In genomic region chr12:121190523-121191031, GRCh38 we compare ENCODE assay signal across 10 cellular contexts. TPM values are rescaled to one million over a fixed set of nuclear protein-coding genes. Genes with fewer than 3 reads are reported as not detected.
DNase-seq lines count a peak whose midpoint lies in the region; ATAC-seq, FAIRE-seq and TF ChIP-seq lines count a peak whose summit lies in the region.
"Had no signal": no experiment of that assay in that cellular context is flagged by ENCODE, and none has a peak within 500 bp of the region (broad histone marks: within the 10 kb centered on the region; RNA-seq: fewer than 3 reads in every experiment).

No MANE protein-coding gene starts in this region.

- FAIRE-seq in HTR-8/SVneo (lab: Jason Lieb, UNC) = no peak
- FAIRE-seq in GM19239 (lab: Jason Lieb, UNC) = no peak

- no peaks in the 10 kb centered on the region for H3K27me3 ChIP-seq in ACC112 (ENCODE audit: insufficient read depth, low read length)
- H3K27me3 ChIP-seq: adrenal gland had no signal

- in situ Hi-C loops in astrocyte of the cerebellum (cut with HindIII; ENCODE audit: low sequenced_read_pairs) = no loop called here

- DNase-seq in HTR-8/SVneo (ENCODE audit: insufficient read length, low spot score) (peak; percentile 80), astrocyte of the cerebellum (ENCODE audit: low read depth) (peak; percentile 88), kidney glomerular epithelial cell (lab: John Stamatoyannopoulos, UW) (peak; percentile 92), GM19239 (ENCODE audit: insufficient read length, low spot score) (no peak), natural killer cell (no peak)

- no peaks in the 10 kb centered on the region for H3K36me3 Mint-ChIP-seq in natural killer cell

- peaks cover 15% of the 10 kb centered on the region for H3K4me1 ChIP-seq in ACC112 (ENCODE audit: control insufficient read depth, insufficient read depth, low read length, unreplicated experiment)
- H3K4me1 ChIP-seq: adrenal gland, Caco-2 had no signal

- no peak for ATAC-seq in natural killer cell
- no peak for ATAC-seq in HG03342 (IDR thresholded peaks at IDR 0.05; ENCODE audit: unreplicated experiment)
- ATAC-seq in GM18511 (IDR thresholded peaks at IDR 0.05; ENCODE audit: unreplicated experiment) = no peak

- peak overlapping the region; percentile 83 for H3K27ac ChIP-seq in ACC112 (ENCODE audit: low read depth, low read length)

- TF ChIP-seq CTCF in astrocyte of the cerebellum (IDR thresholded peaks at IDR 0.05; ENCODE audit: low read depth, low read length, missing control alignments) (no peak), natural killer cell (IDR thresholded peaks at IDR 0.05) (no peak)

- H3K4me1 Mint-ChIP-seq in natural killer cell = no peaks in the 10 kb centered on the region

- no peaks in the 10 kb centered on the region for H3K9me3 Mint-ChIP-seq in natural killer cell

- no peaks in the 10 kb centered on the region for H3K36me3 ChIP-seq in ACC112 (ENCODE audit: insufficient read depth, low read length)
- H3K36me3 ChIP-seq: adrenal gland had no signal

- H3K27me3 Mint-ChIP-seq in natural killer cell (ENCODE audit: low read depth in 2 of 2) = no peaks in the 10 kb centered on the region

- no peak overlapping the region for H3K27ac Mint-ChIP-seq in natural killer cell

- no peaks in the 10 kb centered on the region for H3K79me2 ChIP-seq in ACC112 (ENCODE audit: control insufficient read depth, insufficient read depth, low read length, unreplicated experiment)

- H3K4me3 Mint-ChIP-seq in natural killer cell = no peak overlapping the region

- intact Hi-C loops in natural killer cell (cut with micrococcal nuclease) = no loop called here

- H3K4me3 ChIP-seq in ACC112 (ENCODE audit: low read depth, low read length) (peak overlapping the region; percentile 12), astrocyte of the cerebellum (ENCODE audit: low read depth, low read length) (no peak overlapping the region)
- H3K4me3 ChIP-seq: adrenal gland had no signal

- H2AFZ ChIP-seq in ACC112 (ENCODE audit: low read length, unreplicated experiment) = peak overlapping the region; percentile 26

RNA-seq across cellular contexts. Expression of gene P2RX4, which starts 19.4 kb away (rescaled TPM):
- total RNA-seq in natural killer cell = 10 to 100 TPM; 34.8 to 39.3 (median 38.2) TPM

RNA-seq across cellular contexts. Expression of gene P2RX7, which starts 57.9 kb away (rescaled TPM):
- 10 to 100 TPM; 14.1 to 22.9 (median 16.7) TPM for total RNA-seq in natural killer cell
- total RNA-seq: Caco-2 had no signal

Comparison
In these comparisons a context has a peak if more than half of its experiments do, and no peak if none do; other contexts are left out.
1. DNase-seq: peak in HTR-8/SVneo (single experiment), astrocyte of the cerebellum (single experiment) and kidney glomerular epithelial cell (single experiment); none in GM19239 (single experiment) and natural killer cell (single experiment).